ENCODE assay signal across 19 cellular contexts in the genomic region with DNA sequence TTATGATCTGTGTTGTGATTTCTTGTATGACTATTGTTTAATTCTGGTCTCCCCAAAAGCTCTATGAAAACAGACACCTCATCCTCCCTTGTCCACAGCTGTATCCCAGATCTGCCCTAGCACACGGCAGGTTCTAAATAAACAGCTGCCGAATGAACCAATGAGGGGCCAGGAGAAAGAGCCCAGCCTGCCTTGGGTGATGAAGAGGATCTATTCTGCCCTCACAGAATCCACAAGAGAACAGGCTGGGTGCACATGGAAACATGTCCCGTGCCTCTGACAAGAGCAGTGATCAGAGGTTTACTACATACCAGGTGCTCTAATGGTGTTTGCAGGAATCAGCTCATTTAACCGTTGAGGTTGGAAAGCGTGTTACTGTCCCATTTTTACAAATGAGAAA. TPM values are rescaled to one million over a fixed set of nuclear protein-coding genes. Genes with fewer than 3 reads are reported as not detected.
A peak's percentile ranks its signal among the peaks of the same experiment; 100 is the strongest.
DNase-seq lines count a peak whose midpoint lies in the region; ATAC-seq and TF ChIP-seq lines count a peak whose summit lies in the region.
"Had no signal": no experiment of that assay in that cellular context is flagged by ENCODE, and none has a peak within 500 bp of the region (broad histone marks: within the 10 kb centered on the region; RNA-seq: fewer than 3 reads in every experiment).

No MANE protein-coding gene starts in this region.

- H3K79me1 ChIP-seq in neuronal stem cell (ENCODE audit: low read depth, low read length): peaks cover 31% of the 10 kb centered on the region

- H2BK15ac ChIP-seq in neuronal stem cell (ENCODE audit: low read length): no peak overlapping the region

- H3K4me2 ChIP-seq in skeletal muscle satellite cell (ENCODE audit: low read length): peak overlapping the region; percentile 93
- no peak overlapping the region for H3K4me2 ChIP-seq in neuronal stem cell (ENCODE audit: insufficient read depth, low read length, poor library complexity, severe bottlenecking)
- H3K4me2 ChIP-seq: KMS-11 had no signal

- H2BK120ac ChIP-seq in neuronal stem cell (ENCODE audit: low read depth, low read length): no peak overlapping the region

- no peak overlapping the region for H4K91ac ChIP-seq in neuronal stem cell (ENCODE audit: low read depth, low read length, poor library complexity)

- H3K36me3 Mint-ChIP-seq in CD8-positive, alpha-beta memory T cell: no peaks in the 10 kb centered on the region
- H3K36me3 Mint-ChIP-seq: activated naive CD4-positive, alpha-beta T cell treated with anti-CD3 and anti-CD28 coated beads, Interleukin-2, amount 10 ng/mL, durations not matched to agents 7 days and 5 days had no signal

- no peaks in the 10 kb centered on the region for H3K36me3 ChIP-seq in CD8-positive, alpha-beta memory T cell (ENCODE audit: insufficient read depth, low read length)
- peaks cover 35% of the 10 kb centered on the region for H3K36me3 ChIP-seq in RWPE2 (ENCODE audit: low read depth)
- H3K36me3 ChIP-seq in skeletal muscle satellite cell (ENCODE audit: insufficient read depth, low read length): no peaks in the 10 kb centered on the region
- peaks cover 24 to 52% of the 10 kb centered on the region in 2 donors for H3K36me3 ChIP-seq in neuronal stem cell (replicated peaks in 1 of 2; ENCODE audit: control insufficient read depth in 2 of 2, insufficient read depth in 2 of 2, low read length in 2 of 2)

- peaks cover 17% of the 10 kb centered on the region for H3K4me1 ChIP-seq in CD8-positive, alpha-beta memory T cell (ENCODE audit: insufficient read depth, low read length)
- H3K4me1 ChIP-seq in RWPE2 (ENCODE audit: insufficient read depth, poor library complexity, severe bottlenecking): peaks cover 62% of the 10 kb centered on the region
- peaks cover 56% of the 10 kb centered on the region for H3K4me1 ChIP-seq in skeletal muscle satellite cell (ENCODE audit: control insufficient read depth, insufficient read depth, low read length)
- H3K4me1 ChIP-seq in neuronal stem cell (ENCODE audit: control insufficient read depth in 2 of 2, insufficient read depth in 1 of 2, low read depth in 1 of 2, low read length in 2 of 2): peaks cover 7 to 20% of the 10 kb centered on the region in 2 donors

- H3K9me3 Mint-ChIP-seq in CD8-positive, alpha-beta memory T cell: no peaks in the 10 kb centered on the region
- H3K9me3 Mint-ChIP-seq: activated naive CD4-positive, alpha-beta T cell treated with anti-CD3 and anti-CD28 coated beads, Interleukin-2, amount 10 ng/mL, durations not matched to agents 7 days and 5 days had no signal

- DNase-seq in CD8-positive, alpha-beta memory T cell: no peak
- no peak for DNase-seq in RWPE2 (ENCODE audit: low spot score)
- DNase-seq in fibroblast of mammary gland (ENCODE audit: low read depth): peak; percentile 40
- no peak for DNase-seq in neuronal stem cell (ENCODE audit: low spot score)
- DNase-seq: activated naive CD4-positive, alpha-beta T cell treated with anti-CD3 and anti-CD28 coated beads, Interleukin-2, amount 10 ng/mL, durations not matched to agents 7 days and 5 days; dermis blood vessel endothelial cell; H7; NCI-H1930; NK-92 treated with Interleukin-12 subunit alpha and Interleukin-12 subunit beta, amount 100 ng/mL, for 24 hours; stimulated activated CD4-positive, alpha-beta T cell treated with anti-CD3 and anti-CD28 coated beads, Interleukin-2, amount 100 ng/mL, for 48 hours; stimulated activated naive CD4-positive, alpha-beta T cell treated with Interleukin-2 at 50 U/mL for 16 hours had no signal

- POLR2A ChIA-PET in CD8-positive, alpha-beta memory T cell (lab: Charles Lee): no interaction called here

- CTCF ChIA-PET in CD8-positive, alpha-beta memory T cell (lab: Charles Lee): interaction anchor here (0.6 kb wide), 1 partner anchor 256 kb away, joined by 4 read pairs; no protein-coding TSS in a partner anchor

- H4K8ac ChIP-seq in neuronal stem cell (ENCODE audit: low read depth, low read length): no peak overlapping the region

- no peak overlapping the region for H3K18ac ChIP-seq in neuronal stem cell (ENCODE audit: low read length)

- H2BK5ac ChIP-seq in neuronal stem cell (ENCODE audit: low read length): no peak overlapping the region

- H3K27ac ChIP-seq in CD8-positive, alpha-beta memory T cell (ENCODE audit: low read depth, low read length): no peak overlapping the region
- peak overlapping the region; percentile 92 for H3K27ac ChIP-seq in RWPE2 (ENCODE audit: poor library complexity, severe bottlenecking)
- H3K27ac ChIP-seq in neuronal stem cell (replicated peaks; ENCODE audit: low read length): no peak overlapping the region
- H3K27ac ChIP-seq: KMS-11 had no signal

- ATAC-seq in RWPE2 (ENCODE audit: low read depth) (no peak), HG03280 (IDR thresholded peaks at IDR 0.05; ENCODE audit: unreplicated experiment) (no peak), HG03045 (IDR thresholded peaks at IDR 0.05; ENCODE audit: unreplicated experiment) (no peak), GM21526 (IDR thresholded peaks at IDR 0.05; ENCODE audit: low FRiP score, unreplicated experiment) (no peak)
- ATAC-seq: left lobe of liver had no signal

- H2BK12ac ChIP-seq in neuronal stem cell (ENCODE audit: low read length): no peak overlapping the region

- no peak overlapping the region for H3K23ac ChIP-seq in neuronal stem cell (ENCODE audit: low read depth, low read length, poor library complexity)

- H3K4me1 Mint-ChIP-seq in CD8-positive, alpha-beta memory T cell: peaks cover 5 to 28% (median 11%) of the 10 kb centered on the region in 3 donors

- WGBS in neuronal stem cell (ENCODE audit: extremely low coverage in 2 of 2, insufficient read length in 2 of 2, insufficient replicate concordance in 1 of 2), 2 donors: no CpG with 5 or more reads among the region's 5 CpGs

- H3K27ac Mint-ChIP-seq in CD8-positive, alpha-beta memory T cell: peak overlapping the region in 2 of 8 donors; percentile 27 to 43
- H3K27ac Mint-ChIP-seq: activated naive CD4-positive, alpha-beta T cell treated with anti-CD3 and anti-CD28 coated beads, Interleukin-2, amount 10 ng/mL, durations not matched to agents 7 days and 5 days had no signal

- H3K4ac ChIP-seq in neuronal stem cell (ENCODE audit: low read length): no peak overlapping the region

- H2AK5ac ChIP-seq in neuronal stem cell (ENCODE audit: low read depth, low read length): no peak overlapping the region

- H3K4me3 ChIP-seq in CD8-positive, alpha-beta memory T cell (ENCODE audit: low read length): no peak overlapping the region
- no peak overlapping the region for H3K4me3 ChIP-seq in RWPE2 (ENCODE audit: severe bottlenecking)
- H3K4me3 ChIP-seq in fibroblast of mammary gland (ENCODE audit: control insufficient read depth, low read depth, low read length): peak overlapping the region; percentile 75
- H3K4me3 ChIP-seq in skeletal muscle satellite cell (ENCODE audit: low read length): no peak overlapping the region
- no peak overlapping the region for H3K4me3 ChIP-seq in neuronal stem cell (ENCODE audit: low read length in 2 of 2)

- no peaks in the 10 kb centered on the region for H3K27me3 ChIP-seq in CD8-positive, alpha-beta memory T cell (ENCODE audit: insufficient read depth, low read length, poor library complexity, severe bottlenecking)
- no peaks in the 10 kb centered on the region for H3K27me3 ChIP-seq in RWPE2 (ENCODE audit: insufficient read depth, poor library complexity, severe bottlenecking)
- H3K27me3 ChIP-seq in skeletal muscle satellite cell (ENCODE audit: control insufficient read depth, insufficient read depth, low read length): no peaks in the 10 kb centered on the region
- peaks cover 0 to 9% (median 2%) of the 10 kb centered on the region in 3 experiments for H3K27me3 ChIP-seq in neuronal stem cell (ENCODE audit: control insufficient read depth in 3 of 3, insufficient read depth in 3 of 3, low read depth in 1 of 3, low read length in 3 of 3)

- no peak overlapping the region for H3K14ac ChIP-seq in neuronal stem cell (ENCODE audit: low read length)

- no peaks in the 10 kb centered on the region for H3K9me3 ChIP-seq in CD8-positive, alpha-beta memory T cell (ENCODE audit: low read length)
- H3K9me3 ChIP-seq in RWPE2 (ENCODE audit: severe bottlenecking): no peaks in the 10 kb centered on the region
- no peaks in the 10 kb centered on the region for H3K9me3 ChIP-seq in skeletal muscle satellite cell (replicated peaks; ENCODE audit: low read length)
- H3K9me3 ChIP-seq in neuronal stem cell (replicated peaks in 1 of 2; ENCODE audit: control insufficient read depth in 2 of 2, insufficient read depth in 1 of 2, low read depth in 1 of 2, low read length in 2 of 2): no peaks in the 10 kb centered on the region

- no peak overlapping the region for H2AFZ ChIP-seq in neuronal stem cell (ENCODE audit: low read length)

- peak overlapping the region in 4 of 7 donors; percentile 8 to 76 (median 66) for H3K4me3 Mint-ChIP-seq in CD8-positive, alpha-beta memory T cell
- H3K4me3 Mint-ChIP-seq: activated naive CD4-positive, alpha-beta T cell treated with anti-CD3 and anti-CD28 coated beads, Interleukin-2, amount 10 ng/mL, durations not matched to agents 7 days and 5 days had no signal

- peaks cover 14 to 26% of the 10 kb centered on the region in 2 donors for H3K27me3 Mint-ChIP-seq in CD8-positive, alpha-beta memory T cell

- H3K9ac ChIP-seq in skeletal muscle satellite cell (ENCODE audit: low read depth, low read length) (no peak overlapping the region), neuronal stem cell (ENCODE audit: low read depth, low read length, poor library complexity) (no peak overlapping the region)
- H3K9ac ChIP-seq: KMS-11 had no signal

- TF ChIP-seq CTCF in RWPE2 (IDR thresholded peaks at IDR 0.05; ENCODE audit: poor library complexity, severe bottlenecking): no peak
- TF ChIP-seq CTCF in fibroblast of mammary gland (conservative IDR thresholded peaks at IDR 0.05; ENCODE audit: control insufficient read depth, insufficient read depth, low read depth, low read length): no peak

RNA-seq across cellular contexts. Expression of gene TLDC2, which starts 15.6 kb away (rescaled TPM):
- total RNA-seq in CD8-positive, alpha-beta memory T cell: not detected
- polyA plus RNA-seq in CD8-positive, alpha-beta memory T cell: 0.29 TPM
- not detected in 2 replicates for total RNA-seq in skeletal muscle satellite cell (2012; rRNA removed)
- polyA plus RNA-seq in neuronal stem cell (2013, experiment 1 of 2): 0.99 TPM
- 1.00 TPM for polyA plus RNA-seq in neuronal stem cell (2013, experiment 2 of 2)
- total RNA-seq: activated CD8-positive, alpha-beta memory T cell treated with anti-CD3 and anti-CD28 coated beads for 36 hours; left lobe of liver; T-helper 2 cell treated with Interferon-gamma antibody and Interleukin-4, amounts not matched to agents 100 ng/mL and 5 ng/mL, for 36 hours had no signal
